In genomic region chr12:26239508-26240328, GRCh38 we compare ENCODE assay signal across 10 cellular contexts. TPM values are rescaled to one million over a fixed set of nuclear protein-coding genes. Genes with fewer than 3 reads are reported as not detected.
DNase-seq lines count a peak whose midpoint lies in the region; ATAC-seq and TF ChIP-seq lines count a peak whose summit lies in the region.
"Had no signal": no experiment of that assay in that cellular context is flagged by ENCODE, and none has a peak within 500 bp of the region (broad histone marks: within the 10 kb centered on the region; RNA-seq: fewer than 3 reads in every experiment).

No MANE protein-coding gene starts in this region.

- TF ChIP-seq CTCF in testis (IDR thresholded peaks at IDR 0.05) (no peak), Caco-2 (IDR thresholded peaks at IDR 0.05; ENCODE audit: insufficient read depth in 1 of 2, low read depth in 1 of 2, low read length in 1 of 2, severe bottlenecking in 1 of 2, unreplicated experiment in 1 of 2) (no peak)

- no peak overlapping the region for H3K4me3 ChIP-seq in testis
- H3K4me3 ChIP-seq in Caco-2 (ENCODE audit: low read depth, low read length) = no peak overlapping the region
- H3K4me3 ChIP-seq: stomach had no signal

- intact Hi-C loops in testis (cut with DNase I; ENCODE audit: low total_unique reads) = no loop called here
- intact Hi-C loops in Caco-2 (cut with micrococcal nuclease; ENCODE audit: unreplicated experiment) = no loop called here

- no peaks in the 10 kb centered on the region for H3K27me3 Mint-ChIP-seq in Caco-2 (ENCODE audit: insufficient read depth, unreplicated experiment)

- H3K36me3 ChIP-seq in testis (ENCODE audit: low read depth, missing control alignments) = no peaks in the 10 kb centered on the region
- no peaks in the 10 kb centered on the region for H3K36me3 ChIP-seq in Caco-2 (ENCODE audit: control insufficient read depth, insufficient read depth, low read length)
- H3K36me3 ChIP-seq: stomach had no signal

- WGBS in testis, 2 donors = 54 to 65% methylated on average over 7 of the region's 7 CpGs

- BruUV-seq in Caco-2 (replicated peaks; lab: Mats Ljungman, UMichigan) = no TSS peak

- POLR2A ChIA-PET in Caco-2 (lab: Charles Lee) = interaction anchor here (0.6 kb wide), 1 partner anchor 1274 kb away, joined by 3 read pairs; no protein-coding TSS in a partner anchor

- H3K4me1 Mint-ChIP-seq in Caco-2 (ENCODE audit: low read depth, unreplicated experiment) = peaks cover 7% of the 10 kb centered on the region

- H3K27me3 ChIP-seq in testis = no peaks in the 10 kb centered on the region
- H3K27me3 ChIP-seq in Caco-2 (replicated peaks; ENCODE audit: control insufficient read depth, insufficient read depth, low read length) = no peaks in the 10 kb centered on the region
- H3K27me3 ChIP-seq: stomach had no signal

- no peak for TF ChIP-seq POLR2A in testis (IDR thresholded peaks at IDR 0.05)

- DNase-seq in HT1080 (ENCODE audit: low read depth) (peak; percentile 98), anterior cingulate cortex (lab: John Stamatoyannopoulos, UW) (peak in 37 of 58 donors; percentile 9 to 81 (median 44)), hypothalamus (lab: John Stamatoyannopoulos, UW) (peak in 38 of 51 donors; percentile 10 to 86 (median 56)), testis (peak; percentile 63), Caco-2 (no peak), NCI-H524 treated with DMSO at 0.1 percent for 48 hours (lab: John Stamatoyannopoulos, UW) (no peak)
- DNase-seq: NCI-H2029, stomach had no signal

- no peak overlapping the region for H3K27ac ChIP-seq in testis

- no peaks in the 10 kb centered on the region for H3K9me3 Mint-ChIP-seq in Caco-2 (ENCODE audit: unreplicated experiment)

- H3K36me3 Mint-ChIP-seq in Caco-2 (ENCODE audit: insufficient read depth, unreplicated experiment) = no peaks in the 10 kb centered on the region

- peaks cover 16% of the 10 kb centered on the region for H3K4me1 ChIP-seq in testis
- no peaks in the 10 kb centered on the region for H3K4me1 ChIP-seq in Caco-2

- H3K4me3 Mint-ChIP-seq in Caco-2 (ENCODE audit: unreplicated experiment) = no peak overlapping the region

- no peaks in the 10 kb centered on the region for H3K9me3 ChIP-seq in testis
- H3K9me3 ChIP-seq in Caco-2 = no peaks in the 10 kb centered on the region
- H3K9me3 ChIP-seq: stomach had no signal

- CTCF ChIA-PET in Caco-2 (lab: Charles Lee) = interaction anchor here (1.5 kb wide), 1 partner anchor 121 kb away, joined by 4 read pairs; no protein-coding TSS in a partner anchor

- H3K27ac Mint-ChIP-seq in Caco-2 (ENCODE audit: unreplicated experiment) = no peak overlapping the region

- ATAC-seq in GM18519 (IDR thresholded peaks at IDR 0.05; ENCODE audit: low FRiP score, unreplicated experiment) (no peak), HG03565 (IDR thresholded peaks at IDR 0.05; ENCODE audit: unreplicated experiment) (no peak)

RNA-seq across cellular contexts. Expression of gene SSPN, which starts 44.3 kb away (rescaled TPM):
- total RNA-seq in HT1080 (2014; rRNA removed; shearing (Covaris generic)) = 1.4 TPM in 1 of 2 replicates, not detected in the other
- polyA plus RNA-seq in HT1080 (2015; cell fraction: cytosol; rRNA removed) = 0.19 and 1.7 TPM in 2 replicates
- polyA plus RNA-seq in HT1080 (2015; cell fraction: nucleus; rRNA removed) = 0.10 and 2.2 TPM in 2 replicates
- total RNA-seq in testis (10 to 100 TPM; 25.5 to 41.6 TPM), Caco-2 (2022) (1.0 and 3.1 TPM in 2 replicates)
- 17.8 TPM for polyA plus RNA-seq in testis (ENCODE audit: insufficient read depth, low read depth, low replicate concordance)

Comparison
In these comparisons a context has a peak if more than half of its experiments do, and no peak if none do; other contexts are left out.
1. DNase-seq: peak in HT1080 (single experiment), anterior cingulate cortex (37 of 58), hypothalamus (38 of 51) and testis (single experiment); none in Caco-2 (0 of 2) and NCI-H524 treated with DMSO at 0.1 percent for 48 hours (single experiment).